In the genomic region with DNA sequence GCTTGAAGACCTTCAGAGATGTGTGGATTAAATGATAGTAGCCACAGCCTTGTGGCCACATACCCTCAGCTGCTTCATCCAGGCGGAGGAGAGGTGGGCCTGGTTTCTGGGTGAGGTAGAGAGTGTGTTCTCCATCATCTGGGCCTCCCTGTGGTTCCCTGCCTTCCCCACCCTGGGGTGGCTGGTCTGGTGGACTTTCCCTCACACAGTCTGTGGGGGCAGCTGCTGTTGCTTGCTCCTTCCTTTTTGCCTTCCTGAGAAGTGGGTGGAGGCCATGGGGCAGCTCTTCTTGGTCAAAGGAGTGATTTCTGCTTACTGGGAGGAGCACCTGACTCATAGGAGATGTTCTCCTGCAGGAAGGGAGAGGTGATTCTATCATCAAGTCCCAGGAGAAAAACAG, we compare ENCODE assay signal across 17 cellular contexts.
A peak's percentile ranks its signal among the peaks of the same experiment; 100 is the strongest.
DNase-seq lines count a peak whose midpoint lies in the region; ATAC-seq and TF ChIP-seq lines count a peak whose summit lies in the region.
"Had no signal": no experiment of that assay in that cellular context is flagged by ENCODE, and none has a peak within 500 bp of the region (broad histone marks: within the 10 kb centered on the region; RNA-seq: fewer than 3 reads in every experiment).

No MANE protein-coding gene starts in this region.

- no peaks in the 10 kb centered on the region for H3K36me3 ChIP-seq in psoas muscle (ENCODE audit: insufficient read depth in 1 of 2, low read depth in 1 of 2)
- H3K36me3 ChIP-seq in brain microvascular endothelial cell (replicated peaks), result no peaks in the 10 kb centered on the region
- H3K36me3 ChIP-seq: stomach had no signal

- in situ Hi-C loops in brain microvascular endothelial cell (cut with HindIII; ENCODE audit: low pct_ligation_motif_present, low sequenced_read_pairs), result no loop called here

- H3K27me3 ChIP-seq in psoas muscle (ENCODE audit: insufficient read depth in 3 of 3, low read length in 2 of 3), result no peaks in the 10 kb centered on the region
- H3K27me3 ChIP-seq in brain microvascular endothelial cell (replicated peaks), result no peaks in the 10 kb centered on the region
- H3K27me3 ChIP-seq: stomach had no signal

- H3K27ac ChIP-seq in psoas muscle (peak overlapping the region; percentile 99), brain microvascular endothelial cell (no peak overlapping the region)
- H3K27ac ChIP-seq: parathyroid adenoma had no signal

- no peak overlapping the region for H3K4me3 ChIP-seq in epithelial cell of esophagus (ENCODE audit: low read length)
- H3K4me3 ChIP-seq in psoas muscle, result no peak overlapping the region
- H3K4me3 ChIP-seq in brain microvascular endothelial cell (ENCODE audit: low read depth, low read length), result no peak overlapping the region
- H3K4me3 ChIP-seq: stomach had no signal

- TF ChIP-seq CTCF in epithelial cell of esophagus (IDR thresholded peaks at IDR 0.05; ENCODE audit: insufficient read depth, low read depth, low read length, missing control alignments) (no peak), psoas muscle (IDR thresholded peaks at IDR 0.05) (no peak), brain microvascular endothelial cell (IDR thresholded peaks at IDR 0.05; ENCODE audit: low read depth, low read length, missing control alignments) (no peak)

- no peaks in the 10 kb centered on the region for H3K9me3 ChIP-seq in psoas muscle
- H3K9me3 ChIP-seq: stomach had no signal

- ATAC-seq in HG02852 (IDR thresholded peaks at IDR 0.05; ENCODE audit: unreplicated experiment) (peak; percentile 53), psoas muscle (no peak)
- ATAC-seq: T-helper 17 cell had no signal

- intact Hi-C loops in psoas muscle (cut with DNase I), result no loop called here

- DNase-seq in CD1c-positive myeloid dendritic cell (ENCODE audit: extremely low spot score) (peak; percentile 37), epithelial cell of esophagus (ENCODE audit: low read depth) (peak; percentile 33), psoas muscle (no peak), brain microvascular endothelial cell (no peak), NCI-H2171 treated with DMSO at 0.1 percent for 48 hours (lab: John Stamatoyannopoulos, UW) (no peak), activated T-cell treated with anti-CD3 and anti-CD28 coated beads for 4 hours (no peak)
- DNase-seq in stimulated activated CD4-positive, alpha-beta T cell treated with anti-CD3 and anti-CD28 coated beads, Interleukin-2, amount 100 ng/mL, for 24 hours, result no peak
- DNase-seq: activated CD4-positive, CD25-positive, alpha-beta regulatory T cell; activated naive CD4-positive, alpha-beta T cell; Calu3; H7; NCI-H187 treated with DMSO at 0.1 percent for 48 hours; SIG-M5; stomach; T-helper 17 cell had no signal

- H3K4me1 ChIP-seq in psoas muscle, result peaks cover 61% of the 10 kb centered on the region

- WGBS in psoas muscle, 3 donors, result 98 to 100% (median 100%) methylated on average over 1 of the region's 1 CpG

Comparison
In these comparisons a context has a peak if more than half of its experiments do, and no peak if none do; other contexts are left out.
1. DNase-seq: peak in CD1c-positive myeloid dendritic cell (single experiment) and epithelial cell of esophagus (single experiment); none in psoas muscle (0 of 2), brain microvascular endothelial cell (single experiment), stimulated activated CD4-positive, alpha-beta T cell treated with anti-CD3 and anti-CD28 coated beads, Interleukin-2, amount 100 ng/mL, for 24 hours (0 of 2), NCI-H2171 treated with DMSO at 0.1 percent for 48 hours (single experiment) and activated T-cell treated with anti-CD3 and anti-CD28 coated beads for 4 hours (single experiment).